1 cellular context compared by ENCODE assay signal in genomic region chr3:170410428-170411029, GRCh38.
TF ChIP-seq lines count a peak whose summit lies in the region.

No MANE protein-coding gene starts in this region.

TF ChIP-seq in WTC11, 78 proteins besides CTCF, POLR2A, EP300 and RAD21 (continued from another document):
- TF ChIP-seq, protein P1, sequence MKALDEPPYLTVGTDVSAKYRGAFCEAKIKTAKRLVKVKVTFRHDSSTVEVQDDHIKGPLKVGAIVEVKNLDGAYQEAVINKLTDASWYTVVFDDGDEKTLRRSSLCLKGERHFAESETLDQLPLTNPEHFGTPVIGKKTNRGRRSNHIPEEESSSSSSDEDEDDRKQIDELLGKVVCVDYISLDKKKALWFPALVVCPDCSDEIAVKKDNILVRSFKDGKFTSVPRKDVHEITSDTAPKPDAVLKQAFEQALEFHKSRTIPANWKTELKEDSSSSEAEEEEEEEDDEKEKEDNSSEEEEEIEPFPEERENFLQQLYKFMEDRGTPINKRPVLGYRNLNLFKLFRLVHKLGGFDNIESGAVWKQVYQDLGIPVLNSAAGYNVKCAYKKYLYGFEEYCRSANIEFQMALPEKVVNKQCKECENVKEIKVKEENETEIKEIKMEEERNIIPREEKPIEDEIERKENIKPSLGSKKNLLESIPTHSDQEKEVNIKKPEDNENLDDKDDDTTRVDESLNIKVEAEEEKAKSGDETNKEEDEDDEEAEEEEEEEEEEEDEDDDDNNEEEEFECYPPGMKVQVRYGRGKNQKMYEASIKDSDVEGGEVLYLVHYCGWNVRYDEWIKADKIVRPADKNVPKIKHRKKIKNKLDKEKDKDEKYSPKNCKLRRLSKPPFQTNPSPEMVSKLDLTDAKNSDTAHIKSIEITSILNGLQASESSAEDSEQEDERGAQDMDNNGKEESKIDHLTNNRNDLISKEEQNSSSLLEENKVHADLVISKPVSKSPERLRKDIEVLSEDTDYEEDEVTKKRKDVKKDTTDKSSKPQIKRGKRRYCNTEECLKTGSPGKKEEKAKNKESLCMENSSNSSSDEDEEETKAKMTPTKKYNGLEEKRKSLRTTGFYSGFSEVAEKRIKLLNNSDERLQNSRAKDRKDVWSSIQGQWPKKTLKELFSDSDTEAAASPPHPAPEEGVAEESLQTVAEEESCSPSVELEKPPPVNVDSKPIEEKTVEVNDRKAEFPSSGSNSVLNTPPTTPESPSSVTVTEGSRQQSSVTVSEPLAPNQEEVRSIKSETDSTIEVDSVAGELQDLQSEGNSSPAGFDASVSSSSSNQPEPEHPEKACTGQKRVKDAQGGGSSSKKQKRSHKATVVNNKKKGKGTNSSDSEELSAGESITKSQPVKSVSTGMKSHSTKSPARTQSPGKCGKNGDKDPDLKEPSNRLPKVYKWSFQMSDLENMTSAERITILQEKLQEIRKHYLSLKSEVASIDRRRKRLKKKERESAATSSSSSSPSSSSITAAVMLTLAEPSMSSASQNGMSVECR (CRISPR knock-in tag; IDR thresholded peaks at IDR 0.05; ENCODE audit: borderline replicate concordance): no peak
- TF ChIP-seq ESRRA (CRISPR knock-in tag; IDR thresholded peaks at IDR 0.05; ENCODE audit: borderline replicate concordance) (no peak), PREB (CRISPR knock-in tag; IDR thresholded peaks at IDR 0.05; ENCODE audit: borderline replicate concordance) (no peak), JAZF1 (CRISPR knock-in tag; IDR thresholded peaks at IDR 0.05) (no peak), NFE2L1 (CRISPR knock-in tag; IDR thresholded peaks at IDR 0.05) (no peak), NR3C1 (CRISPR knock-in tag; conservative IDR thresholded peaks at IDR 0.05; ENCODE audit: low read depth) (no peak)
- TF ChIP-seq, protein P2, sequence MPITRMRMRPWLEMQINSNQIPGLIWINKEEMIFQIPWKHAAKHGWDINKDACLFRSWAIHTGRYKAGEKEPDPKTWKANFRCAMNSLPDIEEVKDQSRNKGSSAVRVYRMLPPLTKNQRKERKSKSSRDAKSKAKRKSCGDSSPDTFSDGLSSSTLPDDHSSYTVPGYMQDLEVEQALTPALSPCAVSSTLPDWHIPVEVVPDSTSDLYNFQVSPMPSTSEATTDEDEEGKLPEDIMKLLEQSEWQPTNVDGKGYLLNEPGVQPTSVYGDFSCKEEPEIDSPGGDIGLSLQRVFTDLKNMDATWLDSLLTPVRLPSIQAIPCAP (CRISPR knock-in tag; IDR thresholded peaks at IDR 0.05): no peak
- TF ChIP-seq, protein P3, sequence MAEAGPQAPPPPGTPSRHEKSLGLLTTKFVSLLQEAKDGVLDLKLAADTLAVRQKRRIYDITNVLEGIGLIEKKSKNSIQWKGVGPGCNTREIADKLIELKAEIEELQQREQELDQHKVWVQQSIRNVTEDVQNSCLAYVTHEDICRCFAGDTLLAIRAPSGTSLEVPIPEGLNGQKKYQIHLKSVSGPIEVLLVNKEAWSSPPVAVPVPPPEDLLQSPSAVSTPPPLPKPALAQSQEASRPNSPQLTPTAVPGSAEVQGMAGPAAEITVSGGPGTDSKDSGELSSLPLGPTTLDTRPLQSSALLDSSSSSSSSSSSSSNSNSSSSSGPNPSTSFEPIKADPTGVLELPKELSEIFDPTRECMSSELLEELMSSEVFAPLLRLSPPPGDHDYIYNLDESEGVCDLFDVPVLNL (CRISPR knock-in tag; IDR thresholded peaks at IDR 0.05; ENCODE audit: borderline replicate concordance, low read depth): no peak
